In the genomic region with DNA sequence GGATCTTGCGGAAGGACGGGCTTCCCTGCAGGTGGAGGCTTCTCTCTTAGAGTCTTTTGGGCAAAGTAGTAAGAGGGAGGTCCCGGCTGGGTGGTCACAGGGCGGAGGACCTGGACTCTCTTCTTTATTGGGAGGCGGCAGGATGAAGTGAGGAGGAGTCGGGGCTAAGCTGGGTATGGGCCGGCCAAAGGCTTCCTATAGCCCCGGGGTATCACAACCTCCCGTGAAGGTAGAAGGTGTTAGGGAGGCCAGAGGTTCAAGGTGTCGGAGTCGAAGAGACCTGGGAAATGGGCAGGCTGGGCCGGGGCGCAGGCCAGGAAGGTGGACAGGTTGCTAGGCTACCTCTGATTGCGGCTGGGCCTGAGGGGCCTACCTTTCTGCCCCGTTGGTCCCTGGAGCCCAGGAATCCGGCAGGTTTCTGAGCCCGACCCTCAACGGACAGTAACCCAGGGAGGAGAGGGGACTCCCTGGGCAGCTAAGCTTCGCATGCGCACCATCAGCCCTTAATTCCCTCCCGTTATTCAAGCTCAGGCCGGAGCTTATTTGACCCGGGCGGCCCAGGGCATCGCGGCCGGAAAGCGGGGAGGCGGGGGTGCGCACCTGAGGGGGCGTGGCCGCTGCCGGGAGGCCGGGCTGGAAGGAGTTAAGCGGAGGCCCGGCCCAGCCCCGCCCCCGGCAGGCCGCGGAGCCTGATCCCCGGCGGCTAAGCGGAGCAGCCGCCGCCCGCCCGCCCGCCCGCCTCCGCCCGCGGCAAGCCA, we compare ENCODE assay signal across 8 cellular contexts. TPM values are rescaled to one million over a fixed set of nuclear protein-coding genes. Genes with fewer than 3 reads are reported as not detected.
DNase-seq lines count a peak whose midpoint lies in the region; ATAC-seq and TF ChIP-seq lines count a peak whose summit lies in the region.

A gene with protein sequence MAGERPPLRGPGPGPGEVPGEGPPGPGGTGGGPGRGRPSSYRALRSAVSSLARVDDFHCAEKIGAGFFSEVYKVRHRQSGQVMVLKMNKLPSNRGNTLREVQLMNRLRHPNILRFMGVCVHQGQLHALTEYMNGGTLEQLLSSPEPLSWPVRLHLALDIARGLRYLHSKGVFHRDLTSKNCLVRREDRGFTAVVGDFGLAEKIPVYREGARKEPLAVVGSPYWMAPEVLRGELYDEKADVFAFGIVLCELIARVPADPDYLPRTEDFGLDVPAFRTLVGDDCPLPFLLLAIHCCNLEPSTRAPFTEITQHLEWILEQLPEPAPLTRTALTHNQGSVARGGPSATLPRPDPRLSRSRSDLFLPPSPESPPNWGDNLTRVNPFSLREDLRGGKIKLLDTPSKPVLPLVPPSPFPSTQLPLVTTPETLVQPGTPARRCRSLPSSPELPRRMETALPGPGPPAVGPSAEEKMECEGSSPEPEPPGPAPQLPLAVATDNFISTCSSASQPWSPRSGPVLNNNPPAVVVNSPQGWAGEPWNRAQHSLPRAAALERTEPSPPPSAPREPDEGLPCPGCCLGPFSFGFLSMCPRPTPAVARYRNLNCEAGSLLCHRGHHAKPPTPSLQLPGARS (plus strand): TSS at position 685 of the 758 bp plus-strand sequence. CDS start 358 bp downstream, outside the sequence.

- H3K27me3 ChIP-seq in H7 (ENCODE audit: control insufficient read depth, insufficient read depth, low read length) (no peaks in the 10 kb centered on the region; the same call in 1 of the 2 replicates), adrenal gland (no peaks in the 10 kb centered on the region), transverse colon (no peaks in the 10 kb centered on the region)

- DNase-seq in ELR (ENCODE audit: low read depth) (peak; percentile 80), H7 (peak; percentile 99), M059J (ENCODE audit: low read depth) (peak; percentile 80), T-helper 1 cell (peak; percentile 72 to 88 (median 77)), adrenal gland (peak; percentile 75 to 87 (median 84)), left cardiac atrium (peak; percentile 78), posterior cingulate gyrus (peak; percentile 35 to 94 (median 54)), transverse colon (peak; percentile 89)

- TF ChIP-seq CTCF in adrenal gland (IDR thresholded peaks at IDR 0.05), result no peak
- TF ChIP-seq CTCF in transverse colon (IDR thresholded peaks at IDR 0.05), result no peak

- WGBS in adrenal gland, 4 donors, result 0 to 3% (median 1%) methylated on average over 14 to 48 of the region's 52 CpGs
- WGBS in transverse colon (ENCODE audit: low coverage in 1 of 2), 2 donors, result 0% methylated on average over 4 to 33 of the region's 52 CpGs

- no peak for TF ChIP-seq EP300 in transverse colon (IDR thresholded peaks at IDR 0.05; ENCODE audit: low read depth)

- in situ Hi-C loops in transverse colon (cut with MboI; ENCODE audit: low pct_ligation_motif_present in 1 of 4, low pct_unique_long_range_greater_than_20kb in 1 of 4, low sequenced_read_pairs in 3 of 4), result no loop called here

- H3K27ac ChIP-seq in adrenal gland, result peak within 1 kb of the TSS; percentile 51 to 94 (median 93)
- H3K27ac ChIP-seq in transverse colon, result peak within 1 kb of the TSS; percentile 95 to 99 (median 98)

- no peaks in the 10 kb centered on the region for H3K9me3 ChIP-seq in adrenal gland (replicated peaks in 1 of 3)
- H3K9me3 ChIP-seq in transverse colon, result no peaks in the 10 kb centered on the region

- peaks cover 13 to 23% of the 10 kb centered on the region in 2 donors for H3K4me1 ChIP-seq in adrenal gland (replicated peaks in 1 of 2)
- peaks cover 11 to 28% (median 23%) of the 10 kb centered on the region in 4 donors for H3K4me1 ChIP-seq in transverse colon

- intact Hi-C loops in adrenal gland (cut with DNase I) (loop anchor here in 1 of 2 donors (5.0 kb wide), 1 partner anchor 43 kb away; no protein-coding TSS in a partner anchor), left cardiac atrium (cut with DNase I) (loop anchor here in 1 of 2 donors (10.0 kb wide), 1 partner anchor 490 kb away; a partner anchor contains a TSS), posterior cingulate gyrus (cut with DNase I) (loop anchor here (2.0 to 5.0 kb wide), 3 partner anchors 42 to 128 kb away; a partner anchor contains a TSS), transverse colon (cut with DNase I; ENCODE audit: low total_unique reads) (no loop called here)

- TF ChIP-seq POLR2A in adrenal gland (IDR thresholded peaks at IDR 0.05), result no peak
- TF ChIP-seq POLR2A in transverse colon (IDR thresholded peaks at IDR 0.05), result no peak

- peak; percentile 55 to 69 for ATAC-seq in left cardiac atrium

- H3K36me3 ChIP-seq in H7 (replicated peaks; ENCODE audit: control insufficient read depth, insufficient read depth, low read length) (peaks cover 10% of the 10 kb centered on the region), adrenal gland (replicated peaks in 1 of 2) (peaks cover 0 to 21% of the 10 kb centered on the region in 2 donors), transverse colon (peaks cover 0 to 14% (median 7%) of the 10 kb centered on the region in 4 donors)

- H3K4me3 ChIP-seq in H7 (ENCODE audit: insufficient read depth, low read depth, low read length), result peak within 1 kb of the TSS; percentile 78
- peak within 1 kb of the TSS; percentile 28 to 100 (median 65) for H3K4me3 ChIP-seq in adrenal gland
- peak within 1 kb of the TSS; percentile 72 to 98 (median 82) for H3K4me3 ChIP-seq in transverse colon

RNA-seq across cellular contexts. Expression of the gene that starts here (rescaled TPM):
- 6.0 and 11.9 TPM in 2 replicates for total RNA-seq in H7 (2014; rRNA removed; shearing (Covaris generic))
- total RNA-seq in M059J (2014; rRNA removed; shearing (Covaris generic)), result 7.1 and 11.0 TPM in 2 replicates
- 100 to 1,000 TPM in 1 of 8 donors, 10 to 100 TPM in 7; 25.9 to 189 (median 55.7) TPM for total RNA-seq in adrenal gland
- polyA plus RNA-seq in adrenal gland, result 100 to 1,000 TPM in 2 of 3 donors, 10 to 100 TPM in 1; 68.6 to 159 (median 152) TPM
- 10 to 100 TPM; 30.7 to 31.9 TPM for total RNA-seq in left cardiac atrium
- 10 to 100 TPM; 11.9 to 69.2 (median 45.8) TPM for total RNA-seq in transverse colon

Comparison
In these comparisons a context has a peak if more than half of its experiments do, and no peak if none do; other contexts are left out.
1. Peak in every context shown above with its lines: DNase-seq, ATAC-seq, H3K4me3 ChIP-seq and H3K27ac ChIP-seq.